24 cellular contexts compared by ENCODE assay signal in the genomic region with DNA sequence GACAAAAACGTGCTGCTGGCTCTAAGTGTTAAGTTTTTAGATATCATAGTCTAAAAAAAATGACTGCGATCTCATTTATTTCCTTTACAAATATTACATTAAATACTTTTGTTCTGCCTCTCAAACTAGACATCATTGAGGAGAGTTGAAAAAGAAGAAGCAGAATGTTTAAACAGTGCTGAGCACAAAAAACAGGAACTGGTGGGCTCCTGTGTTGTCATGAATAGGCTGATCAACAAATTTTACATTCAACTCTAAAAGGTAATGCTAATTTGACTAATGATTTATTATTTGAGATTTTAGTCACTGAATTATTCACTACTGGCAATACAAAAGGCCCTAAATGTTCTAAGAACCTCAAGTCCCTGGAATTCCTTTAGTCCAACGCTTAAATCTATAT.
"Had no signal": no experiment of that assay in that cellular context is flagged by ENCODE, and none has a peak within 500 bp of the region (broad histone marks: within the 10 kb centered on the region; RNA-seq: fewer than 3 reads in every experiment).

No MANE protein-coding gene starts in this region.

- H3K27ac ChIP-seq: brain microvascular endothelial cell, cardiac muscle cell, Peyer's patch, RWPE1, SJCRH30 had no signal

- H3K36me3 ChIP-seq: brain microvascular endothelial cell, cardiac muscle cell, Peyer's patch, SJCRH30 had no signal

- H3K4me1 ChIP-seq: Peyer's patch had no signal

- H3K4me3 ChIP-seq: cardiac muscle cell, Peyer's patch, SJCRH30 had no signal

- H3K27me3 ChIP-seq: brain microvascular endothelial cell, cardiac muscle cell, Peyer's patch, SJCRH30 had no signal

- ATAC-seq: activated CD4-positive, CD25-positive, alpha-beta regulatory T cell treated with anti-CD3 and anti-CD28 coated beads, Interleukin-2, amount 50 U/mL, for 24 hours; activated CD8-positive, alpha-beta T cell treated with anti-CD3 and anti-CD28 coated beads for 36 hours; activated T-cell treated with anti-CD3 and anti-CD28 coated beads, Interleukin-2, amount 50 U/mL, for 72 hours; T-cell had no signal

- H3K9me3 ChIP-seq: Peyer's patch, SJCRH30, SK-N-SH had no signal

- DNase-seq: activated CD4-positive, alpha-beta T cell treated with anti-CD3 and anti-CD28 coated beads for 4 hours; activated CD8-positive, alpha-beta memory T cell treated with anti-CD3 and anti-CD28 coated beads, Interleukin-2, amount 50 U/mL, for 4 hours; activated CD8-positive, alpha-beta T cell treated with anti-CD3 and anti-CD28 coated beads for 36 hours; activated gamma-delta T cell treated with Interleukin-2 at 50 U/mL for 16 hours; activated naive CD4-positive, alpha-beta T cell treated with anti-CD3 and anti-CD28 coated beads, Interleukin-2, amount 10 ng/mL, durations not matched to agents 7 days and 5 days; activated naive CD8-positive, alpha-beta T cell treated with anti-CD3 and anti-CD28 coated beads for 36 hours; activated T-cell treated with anti-CD3 and anti-CD28 coated beads, Interleukin-2, amount 50 U/mL, for 72 hours; brain microvascular endothelial cell; cerebellar nuclear complex; KBM-7; NCI-H1092; NCI-H1930; NCI-H446; NCI-H524; Peyer's patch; Right ventricle myocardium superior; SJCRH30; SK-N-SH; T-cell; T-helper 2 cell; T1000 had no signal
